Comparison of ENCODE assay signal across 8 cellular contexts in the genomic region with DNA sequence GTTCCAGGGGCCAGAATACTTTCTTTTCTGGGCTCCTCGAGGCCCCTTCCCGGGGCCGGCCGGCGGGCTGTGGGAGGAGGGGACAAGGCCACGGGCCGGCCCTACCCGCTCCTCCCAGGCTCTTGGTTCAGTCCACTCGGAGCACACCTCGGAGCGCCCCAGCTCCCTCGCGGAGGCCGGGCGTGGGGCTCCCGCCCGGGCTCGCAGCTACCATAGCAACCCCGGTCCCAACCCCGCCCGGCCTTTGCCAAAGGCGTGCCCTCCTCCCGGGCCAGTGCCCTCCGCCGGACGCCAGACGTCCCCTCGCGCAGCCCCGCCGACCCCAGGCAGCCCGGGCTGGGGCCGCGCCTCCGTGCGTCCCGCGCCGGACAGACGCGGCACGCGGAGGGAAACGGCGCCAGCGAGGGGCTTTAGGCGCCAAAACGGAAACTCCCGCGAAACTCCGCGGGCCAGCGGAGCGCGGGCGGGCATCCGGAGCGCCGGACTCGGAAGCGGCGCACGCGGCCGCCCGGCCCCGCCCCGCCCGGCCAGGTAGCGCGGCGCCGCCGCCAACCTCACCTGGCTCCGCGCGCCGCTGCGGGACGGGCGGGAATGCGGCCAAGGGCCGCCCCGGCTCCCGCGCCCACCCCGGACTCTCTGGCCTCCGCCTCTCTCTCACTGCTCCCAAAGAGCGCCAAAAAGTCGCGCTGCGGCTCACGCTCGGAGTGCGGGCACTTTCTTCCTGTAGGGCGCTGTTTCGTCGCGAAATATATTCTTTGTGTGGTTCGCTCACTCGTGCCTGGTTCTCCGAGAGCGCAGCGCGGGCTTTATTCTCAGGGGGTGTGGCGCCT. TPM values are rescaled to one million over a fixed set of nuclear protein-coding genes. Genes with fewer than 3 reads are reported as not detected.
DNase-seq lines count a peak whose midpoint lies in the region; ATAC-seq, FAIRE-seq and TF ChIP-seq lines count a peak whose summit lies in the region.

No MANE protein-coding gene starts in this region.

- peak overlapping the region; percentile 98 for H3K4me3 Mint-ChIP-seq in activated naive CD4-positive, alpha-beta T cell treated with anti-CD3 and anti-CD28 coated beads, Interleukin-2, amount 50 U/mL, for 24 hours

- H3K4me1 ChIP-seq in pancreas = peaks cover 0 to 6% (median 0%) of the 10 kb centered on the region in 3 donors

- no peaks in the 10 kb centered on the region for H3K9me3 Mint-ChIP-seq in activated naive CD4-positive, alpha-beta T cell treated with anti-CD3 and anti-CD28 coated beads, Interleukin-2, amount 50 U/mL, for 24 hours

- H3K27ac ChIP-seq in RWPE1 (peak overlapping the region; percentile 89), pancreas (peak overlapping the region; percentile 70 to 90 (median 84))

- H3K36me3 Mint-ChIP-seq in activated naive CD4-positive, alpha-beta T cell treated with anti-CD3 and anti-CD28 coated beads, Interleukin-2, amount 50 U/mL, for 24 hours = no peaks in the 10 kb centered on the region

- no peak for FAIRE-seq in pancreas (lab: Jason Lieb, UNC)

- CTCF ChIA-PET in RWPE1 (lab: Yijun Ruan, JAX) = no interaction called here

- peak overlapping the region; percentile 42 to 54 (median 44) for H3K4me3 ChIP-seq in pancreas

- POLR2A ChIA-PET in RWPE1 (lab: Yijun Ruan, JAX; ENCODE audit: low non-redundant PET) = interaction anchor here (0.5 kb wide), 1 partner anchor 40 kb away, joined by 11 read pairs; no protein-coding TSS in a partner anchor

- H3K9me3 ChIP-seq in pancreas = no peaks in the 10 kb centered on the region

- peak overlapping the region; percentile 98 for H3K27ac Mint-ChIP-seq in activated naive CD4-positive, alpha-beta T cell treated with anti-CD3 and anti-CD28 coated beads, Interleukin-2, amount 50 U/mL, for 24 hours

- ATAC-seq in GM21423 (IDR thresholded peaks at IDR 0.05; ENCODE audit: unreplicated experiment) (peak; percentile 52), pancreas (peak; percentile 83 to 88 (median 86))

- TF ChIP-seq CTCF in RWPE1 (conservative IDR thresholded peaks at IDR 0.05; ENCODE audit: low read depth) (no peak), pancreas (IDR thresholded peaks at IDR 0.05) (no peak)

- H3K27me3 Mint-ChIP-seq in activated naive CD4-positive, alpha-beta T cell treated with anti-CD3 and anti-CD28 coated beads, Interleukin-2, amount 50 U/mL, for 24 hours = no peaks in the 10 kb centered on the region

- H3K4me1 Mint-ChIP-seq in activated naive CD4-positive, alpha-beta T cell treated with anti-CD3 and anti-CD28 coated beads, Interleukin-2, amount 50 U/mL, for 24 hours = peaks cover 51% of the 10 kb centered on the region

- intact Hi-C loops in cardiac septum (cut with DNase I) (no loop called here), pancreas (cut with DNase I) (no loop called here)

- WGBS in pancreas, 2 donors = 0 to 38% methylated on average over 77 to 106 of the region's 106 CpGs

- H3K36me3 ChIP-seq in pancreas = no peaks in the 10 kb centered on the region

- peak; percentile 64 for DNase-seq in DMS53 treated with DMSO at 0.1 percent for 48 hours (lab: John Stamatoyannopoulos, UW; ENCODE audit: unreplicated experiment)
- DNase-seq in HUDEP-2 (lab: John Stamatoyannopoulos, UW; ENCODE audit: unreplicated experiment in 76 of 76) = peak in 75 of 76 experiments; percentile 3 to 83 (median 65)
- DNase-seq in RWPE1 (ENCODE audit: low spot score) = peak; percentile 38
- peak; percentile 78 for DNase-seq in cardiac septum (ENCODE audit: low spot score)
- DNase-seq in pancreas = peak; percentile 78 to 92 (median 80)
- DNase-seq in occipital lobe (lab: John Stamatoyannopoulos, UW) = no peak

- H3K27me3 ChIP-seq in pancreas = peaks cover 0 to 5% (median 0%) of the 10 kb centered on the region in 4 donors

RNA-seq across cellular contexts. Expression of a gene that starts 0.6 kb away (rescaled TPM):
- 10.0 TPM for total RNA-seq in cardiac septum
- 10 to 100 TPM in 5 of 6 donors, 1 to 10 TPM in 1; 7.8 to 15.7 (median 12.5) TPM for total RNA-seq in pancreas
- polyA plus RNA-seq in pancreas = 1 to 10 TPM; 1.2 to 2.5 TPM
- total RNA-seq in occipital lobe = 2.8 TPM
